Comparison of ENCODE assay signal across 1 cellular context in the genomic region with DNA sequence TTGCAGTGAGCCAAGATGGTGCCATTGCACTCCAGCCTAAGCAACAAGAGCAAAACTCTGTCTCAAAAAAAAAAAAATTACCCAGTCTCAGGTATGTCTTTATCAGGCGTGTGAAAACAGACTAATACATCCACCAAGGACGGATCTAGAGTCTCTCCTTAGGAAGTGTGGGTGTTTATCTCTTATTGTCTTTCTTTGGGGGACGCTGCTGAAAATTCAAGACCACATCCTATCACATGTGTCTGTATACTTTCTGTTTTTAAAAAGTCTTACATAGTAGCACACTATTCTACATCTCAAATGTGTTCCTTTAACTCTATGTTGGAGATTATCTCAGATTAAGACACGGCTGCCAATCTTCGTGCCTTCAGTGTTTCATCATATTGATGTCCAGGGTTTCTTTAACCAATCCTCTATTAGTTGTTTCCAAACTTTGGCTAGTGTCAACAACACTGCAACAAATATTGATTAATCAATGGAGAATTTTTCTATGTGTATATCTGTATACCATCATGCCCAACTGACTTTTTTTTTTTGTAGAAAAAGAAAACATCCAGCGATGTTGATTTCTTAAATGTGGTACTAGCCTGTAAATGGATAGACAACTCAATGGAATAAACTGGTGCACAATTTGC.
TF ChIP-seq lines count a peak whose summit lies in the region.

No MANE protein-coding gene starts in this region.

TF ChIP-seq in HepG2, 621 proteins besides CTCF, POLR2A, EP300 and RAD21:
- TF ChIP-seq TBP (CRISPR knock-in tag; IDR thresholded peaks at IDR 0.05), result no peak
- no peak for TF ChIP-seq ZSCAN9 (CRISPR knock-in tag; IDR thresholded peaks at IDR 0.05; ENCODE audit: borderline replicate concordance)
- no peak for TF ChIP-seq ZNF24 (IDR thresholded peaks at IDR 0.05)
- TF ChIP-seq, protein P1, sequence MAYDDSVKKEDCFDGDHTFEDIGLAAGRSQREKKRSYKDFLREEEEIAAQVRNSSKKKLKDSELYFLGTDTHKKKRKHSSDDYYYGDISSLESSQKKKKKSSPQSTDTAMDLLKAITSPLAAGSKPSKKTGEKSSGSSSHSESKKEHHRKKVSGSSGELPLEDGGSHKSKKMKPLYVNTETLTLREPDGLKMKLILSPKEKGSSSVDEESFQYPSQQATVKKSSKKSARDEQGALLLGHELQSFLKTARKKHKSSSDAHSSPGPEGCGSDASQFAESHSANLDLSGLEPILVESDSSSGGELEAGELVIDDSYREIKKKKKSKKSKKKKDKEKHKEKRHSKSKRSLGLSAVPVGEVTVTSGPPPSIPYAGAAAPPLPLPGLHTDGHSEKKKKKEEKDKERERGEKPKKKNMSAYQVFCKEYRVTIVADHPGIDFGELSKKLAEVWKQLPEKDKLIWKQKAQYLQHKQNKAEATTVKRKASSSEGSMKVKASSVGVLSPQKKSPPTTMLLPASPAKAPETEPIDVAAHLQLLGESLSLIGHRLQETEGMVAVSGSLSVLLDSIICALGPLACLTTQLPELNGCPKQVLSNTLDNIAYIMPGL (CRISPR knock-in tag; IDR thresholded peaks at IDR 0.05; ENCODE audit: borderline replicate concordance in 1 of 2, low read depth in 1 of 2), result no peak
- TF ChIP-seq, protein P2, sequence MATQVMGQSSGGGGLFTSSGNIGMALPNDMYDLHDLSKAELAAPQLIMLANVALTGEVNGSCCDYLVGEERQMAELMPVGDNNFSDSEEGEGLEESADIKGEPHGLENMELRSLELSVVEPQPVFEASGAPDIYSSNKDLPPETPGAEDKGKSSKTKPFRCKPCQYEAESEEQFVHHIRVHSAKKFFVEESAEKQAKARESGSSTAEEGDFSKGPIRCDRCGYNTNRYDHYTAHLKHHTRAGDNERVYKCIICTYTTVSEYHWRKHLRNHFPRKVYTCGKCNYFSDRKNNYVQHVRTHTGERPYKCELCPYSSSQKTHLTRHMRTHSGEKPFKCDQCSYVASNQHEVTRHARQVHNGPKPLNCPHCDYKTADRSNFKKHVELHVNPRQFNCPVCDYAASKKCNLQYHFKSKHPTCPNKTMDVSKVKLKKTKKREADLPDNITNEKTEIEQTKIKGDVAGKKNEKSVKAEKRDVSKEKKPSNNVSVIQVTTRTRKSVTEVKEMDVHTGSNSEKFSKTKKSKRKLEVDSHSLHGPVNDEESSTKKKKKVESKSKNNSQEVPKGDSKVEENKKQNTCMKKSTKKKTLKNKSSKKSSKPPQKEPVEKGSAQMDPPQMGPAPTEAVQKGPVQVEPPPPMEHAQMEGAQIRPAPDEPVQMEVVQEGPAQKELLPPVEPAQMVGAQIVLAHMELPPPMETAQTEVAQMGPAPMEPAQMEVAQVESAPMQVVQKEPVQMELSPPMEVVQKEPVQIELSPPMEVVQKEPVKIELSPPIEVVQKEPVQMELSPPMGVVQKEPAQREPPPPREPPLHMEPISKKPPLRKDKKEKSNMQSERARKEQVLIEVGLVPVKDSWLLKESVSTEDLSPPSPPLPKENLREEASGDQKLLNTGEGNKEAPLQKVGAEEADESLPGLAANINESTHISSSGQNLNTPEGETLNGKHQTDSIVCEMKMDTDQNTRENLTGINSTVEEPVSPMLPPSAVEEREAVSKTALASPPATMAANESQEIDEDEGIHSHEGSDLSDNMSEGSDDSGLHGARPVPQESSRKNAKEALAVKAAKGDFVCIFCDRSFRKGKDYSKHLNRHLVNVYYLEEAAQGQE (IDR thresholded peaks at IDR 0.05; ENCODE audit: borderline replicate concordance in 1 of 2, low read depth in 1 of 2, low read length in 2 of 2), result no peak
- no peak for TF ChIP-seq ZFY (CRISPR knock-in tag; IDR thresholded peaks at IDR 0.05)
- peak; percentile 97 for TF ChIP-seq KAT2B (IDR thresholded peaks at IDR 0.05; ENCODE audit: borderline replicate concordance, low read depth, low read length)
- no peak for TF ChIP-seq PAWR (CRISPR knock-in tag; IDR thresholded peaks at IDR 0.05; ENCODE audit: borderline replicate concordance)
